ENCODE assay signal across 9 cellular contexts in genomic region chr1:199780091-199780490, GRCh38.
"Had no signal": no experiment of that assay in that cellular context is flagged by ENCODE, and none has a peak within 500 bp of the region (broad histone marks: within the 10 kb centered on the region; RNA-seq: fewer than 3 reads in every experiment).

No MANE protein-coding gene starts in this region.

- H3K9ac ChIP-seq: KMS-11 had no signal

- H3K27ac Mint-ChIP-seq: IgD-negative memory B cell had no signal

- ATAC-seq: HepG2, K562 had no signal

- H3K4me3 ChIP-seq: K562 had no signal

- H3K9me3 Mint-ChIP-seq: IgD-negative memory B cell had no signal

- DNase-seq: IMR-90, KBM-7, KG1 had no signal

- H3K27ac ChIP-seq: HL-60, KMS-11 had no signal

- H3K4me2 ChIP-seq: KMS-11 had no signal

- H3K36me3 Mint-ChIP-seq: IgD-negative memory B cell had no signal

- FAIRE-seq: HepG2, HTR-8/SVneo, K562 had no signal
